In genomic region chr19:55069137-55069858, GRCh38 we compare ENCODE assay signal across 8 cellular contexts. TPM values are rescaled to one million over a fixed set of nuclear protein-coding genes. Genes with fewer than 3 reads are reported as not detected.
DNase-seq lines count a peak whose midpoint lies in the region; ATAC-seq and TF ChIP-seq lines count a peak whose summit lies in the region.

No MANE protein-coding gene starts in this region.

- H3K9me3 Mint-ChIP-seq in CD4-positive, alpha-beta T cell = no peaks in the 10 kb centered on the region
- H3K9me3 Mint-ChIP-seq in activated T-helper 17 cell treated with anti-CD3 and anti-CD28 coated beads, Interleukin-2, amount 50 U/mL, for 72 hours = no peaks in the 10 kb centered on the region

- peaks cover 78% of the 10 kb centered on the region for H3K27me3 Mint-ChIP-seq in CD4-positive, alpha-beta T cell
- H3K27me3 Mint-ChIP-seq in activated T-helper 17 cell treated with anti-CD3 and anti-CD28 coated beads, Interleukin-2, amount 50 U/mL, for 72 hours = peaks cover 39% of the 10 kb centered on the region

- no peak overlapping the region for H3K27ac Mint-ChIP-seq in CD4-positive, alpha-beta T cell
- peak overlapping the region; percentile 8 for H3K27ac Mint-ChIP-seq in activated T-helper 17 cell treated with anti-CD3 and anti-CD28 coated beads, Interleukin-2, amount 50 U/mL, for 72 hours

- intact Hi-C loops in CD4-positive, alpha-beta T cell (cut with DNase I, micrococcal nuclease) = no loop called here
- intact Hi-C loops in spleen (cut with DNase I; ENCODE audit: low total_unique reads) = no loop called here

- POLR2A ChIA-PET in CD4-positive, alpha-beta T cell (lab: Charles Lee) = no interaction called here

- H3K4me3 Mint-ChIP-seq in CD4-positive, alpha-beta T cell = peak overlapping the region; percentile 70
- peak overlapping the region; percentile 60 for H3K4me3 Mint-ChIP-seq in activated T-helper 17 cell treated with anti-CD3 and anti-CD28 coated beads, Interleukin-2, amount 50 U/mL, for 72 hours

- H3K36me3 Mint-ChIP-seq in CD4-positive, alpha-beta T cell (ENCODE audit: low read depth) = no peaks in the 10 kb centered on the region
- H3K36me3 Mint-ChIP-seq in activated T-helper 17 cell treated with anti-CD3 and anti-CD28 coated beads, Interleukin-2, amount 50 U/mL, for 72 hours (ENCODE audit: low read depth) = no peaks in the 10 kb centered on the region

- DNase-seq in CD4-positive, alpha-beta T cell = no peak
- DNase-seq in HK-2 (ENCODE audit: unreplicated experiment) = peak; percentile 58
- DNase-seq in islet precursor cell = peak; percentile 82
- peak in 1 of 2 donors; percentile 78 for DNase-seq in upper lobe of left lung
- no peak for DNase-seq in spleen

- no peak for TF ChIP-seq EP300 in upper lobe of left lung (IDR thresholded peaks at IDR 0.05)

- peak in 3 of 4 donors; percentile 37 to 61 (median 56) for TF ChIP-seq POLR2A in upper lobe of left lung (IDR thresholded peaks at IDR 0.05)
- TF ChIP-seq POLR2A in spleen (IDR thresholded peaks at IDR 0.05) = no peak

- WGBS in upper lobe of left lung, 2 donors = 3 to 4% methylated on average over 20 to 25 of the region's 25 CpGs
- WGBS in spleen, 5 donors = 3 to 12% (median 7%) methylated on average over 24 to 25 of the region's 25 CpGs

- H3K4me1 ChIP-seq in upper lobe of left lung = peaks cover 3 to 14% (median 9%) of the 10 kb centered on the region in 4 donors
- H3K4me1 ChIP-seq in spleen = peaks cover 0 to 28% (median 8%) of the 10 kb centered on the region in 6 donors

- peaks cover 18% of the 10 kb centered on the region for H3K4me1 Mint-ChIP-seq in CD4-positive, alpha-beta T cell (ENCODE audit: low read depth)
- peaks cover 18% of the 10 kb centered on the region for H3K4me1 Mint-ChIP-seq in activated T-helper 17 cell treated with anti-CD3 and anti-CD28 coated beads, Interleukin-2, amount 50 U/mL, for 72 hours

- ATAC-seq in CD4-positive, alpha-beta T cell (ENCODE audit: poor library complexity) = peak; percentile 63
- peak; percentile 64 for ATAC-seq in activated T-helper 17 cell treated with anti-CD3 and anti-CD28 coated beads, Interleukin-2, amount 50 U/mL, for 72 hours (replicated peaks)
- peak; percentile 74 to 92 for ATAC-seq in upper lobe of left lung (ENCODE audit: low FRiP score in 2 of 2)
- no peak for ATAC-seq in HG03378 (IDR thresholded peaks at IDR 0.05; ENCODE audit: unreplicated experiment)
- ATAC-seq in HG02610 (IDR thresholded peaks at IDR 0.05; ENCODE audit: unreplicated experiment) = no peak

- no peak overlapping the region for H3K27ac ChIP-seq in CD4-positive, alpha-beta T cell (ENCODE audit: low read depth, low read length)
- H3K27ac ChIP-seq in upper lobe of left lung = peak overlapping the region; percentile 67 to 80 (median 72)
- H3K27ac ChIP-seq in spleen = peak overlapping the region in 1 of 8 donors; percentile 23

- peaks cover 59% of the 10 kb centered on the region for H3K27me3 ChIP-seq in CD4-positive, alpha-beta T cell (ENCODE audit: control insufficient read depth, insufficient read depth, low read length)
- H3K27me3 ChIP-seq in upper lobe of left lung (no peaks in the 10 kb centered on the region), spleen (replicated peaks in 1 of 7) (peaks cover 0 to 77% (median 30%) of the 10 kb centered on the region in 7 donors)

- peak overlapping the region in 3 of 4 donors; percentile 38 to 47 (median 46) for H3K4me3 ChIP-seq in upper lobe of left lung
- H3K4me3 ChIP-seq in spleen = peak overlapping the region in 1 of 8 donors; percentile 21

- H3K9me3 ChIP-seq in CD4-positive, alpha-beta T cell (ENCODE audit: control insufficient read depth, low read length) = no peaks in the 10 kb centered on the region
- H3K9me3 ChIP-seq in upper lobe of left lung (no peaks in the 10 kb centered on the region), spleen (peaks cover 0 to 6% (median 0%) of the 10 kb centered on the region in 8 donors)

- CTCF ChIA-PET in CD4-positive, alpha-beta T cell (lab: Charles Lee) = interaction anchor here (1.2 kb wide), 1 partner anchor 11 kb away, joined by 3 read pairs; no protein-coding TSS in a partner anchor

- no peak for TF ChIP-seq CTCF in CD4-positive, alpha-beta T cell (IDR thresholded peaks at IDR 0.05)
- TF ChIP-seq CTCF in upper lobe of left lung (IDR thresholded peaks at IDR 0.05) = peak in 3 of 6 experiments; percentile 18 to 30 (median 23)
- no peak for TF ChIP-seq CTCF in spleen (IDR thresholded peaks at IDR 0.05 in 8 of 11, conservative IDR thresholded peaks at IDR 0.05 in 3 of 11)

- H3K36me3 ChIP-seq in upper lobe of left lung = no peaks in the 10 kb centered on the region
- H3K36me3 ChIP-seq in spleen = no peaks in the 10 kb centered on the region

RNA-seq across cellular contexts. Expression of gene RDH13, which starts 6.3 kb away (rescaled TPM):
- 1 to 10 TPM; 7.4 to 8.8 TPM for total RNA-seq in CD4-positive, alpha-beta T cell
- total RNA-seq in activated T-helper 17 cell treated with anti-CD3 and anti-CD28 coated beads, Interleukin-2, amount 50 U/mL, for 72 hours = 10 to 100 TPM; 20.4 to 25.0 TPM
- total RNA-seq in upper lobe of left lung = 10 to 100 TPM; 24.0 to 72.3 (median 28.1) TPM
- total RNA-seq in spleen = 10 to 100 TPM; 15.3 to 31.5 (median 17.9) TPM
- polyA plus RNA-seq in spleen = 10 to 100 TPM in 1 of 3 donors, 1 to 10 TPM in 2; 4.6 to 13.5 (median 7.6) TPM

RNA-seq across cellular contexts. Expression of gene EPS8L1, which starts 6.4 kb away (rescaled TPM):
- total RNA-seq in CD4-positive, alpha-beta T cell = 1 to 10 TPM; 2.0 to 2.2 TPM
- 1 to 10 TPM; 1.4 to 2.1 TPM for total RNA-seq in activated T-helper 17 cell treated with anti-CD3 and anti-CD28 coated beads, Interleukin-2, amount 50 U/mL, for 72 hours
- total RNA-seq in upper lobe of left lung = 10 to 100 TPM; 30.2 to 55.7 (median 43.3) TPM
- total RNA-seq in spleen = 1 to 10 TPM in 5 of 7 donors, under 1 TPM in 1, not detected in 1; 0.37 to 3.4 (median 2.2) TPM
- 1 to 10 TPM; 5.2 to 5.3 (median 5.3) TPM for polyA plus RNA-seq in spleen

RNA-seq across cellular contexts. Expression of gene GP6, which starts 31.2 kb away (rescaled TPM):
- total RNA-seq in CD4-positive, alpha-beta T cell = under 1 TPM; 0.38 to 0.47 TPM
- total RNA-seq in activated T-helper 17 cell treated with anti-CD3 and anti-CD28 coated beads, Interleukin-2, amount 50 U/mL, for 72 hours = under 1 TPM; 0.13 to 0.69 TPM
- total RNA-seq in upper lobe of left lung = 1 to 10 TPM in 2 of 6 donors, under 1 TPM in 3, not detected in 1; 0.26 to 6.3 (median 0.98) TPM
- 1 to 10 TPM; 1.3 to 3.8 (median 1.7) TPM for total RNA-seq in spleen
- under 1 TPM; 0.09 to 0.41 (median 0.35) TPM for polyA plus RNA-seq in spleen

RNA-seq across cellular contexts. Expression of gene PPP1R12C, which starts 48.1 kb away (rescaled TPM):
- total RNA-seq in CD4-positive, alpha-beta T cell = 100 to 1,000 TPM; 123 to 136 TPM
- 10 to 100 TPM; 74.5 to 94.8 TPM for total RNA-seq in activated T-helper 17 cell treated with anti-CD3 and anti-CD28 coated beads, Interleukin-2, amount 50 U/mL, for 72 hours
- 100 to 1,000 TPM in 5 of 6 donors, 10 to 100 TPM in 1; 99.6 to 369 (median 158) TPM for total RNA-seq in upper lobe of left lung
- total RNA-seq in spleen = 100 to 1,000 TPM in 5 of 7 donors, 10 to 100 TPM in 2; 88.2 to 193 (median 129) TPM
- 100 to 1,000 TPM in 2 of 3 donors, 10 to 100 TPM in 1; 98.2 to 292 (median 263) TPM for polyA plus RNA-seq in spleen

Comparison
In these comparisons a context has a peak if more than half of its experiments do, and no peak if none do; other contexts are left out.
1. ATAC-seq: peak in CD4-positive, alpha-beta T cell (single experiment), activated T-helper 17 cell treated with anti-CD3 and anti-CD28 coated beads, Interleukin-2, amount 50 U/mL, for 72 hours (single experiment) and upper lobe of left lung (2 of 2); none in HG03378 (single experiment) and HG02610 (single experiment).
2. DNase-seq: peak in HK-2 (single experiment) and islet precursor cell (single experiment); none in CD4-positive, alpha-beta T cell (0 of 10) and spleen (single experiment).
3. POLR2A ChIP-seq: peak in upper lobe of left lung (3 of 4); none in spleen (0 of 3).
4. RNA of gene EPS8L1, which starts 6.4 kb away (total RNA-seq): 30.2 to 55.7 TPM in upper lobe of left lung; 2.0 to 2.2 TPM in CD4-positive, alpha-beta T cell, 1.4 to 2.1 TPM in activated T-helper 17 cell treated with anti-CD3 and anti-CD28 coated beads, Interleukin-2, amount 50 U/mL, for 72 hours and 0.37 to 3.4 TPM in spleen; every median in the first group is over 4 times any median in the second.